ENCODE assay signal across 8 cellular contexts in genomic region chr6:87408721-87409155, GRCh38. TPM values are rescaled to one million over a fixed set of nuclear protein-coding genes. Genes with fewer than 3 reads are reported as not detected.
DNase-seq lines count a peak whose midpoint lies in the region; ATAC-seq and TF ChIP-seq lines count a peak whose summit lies in the region.

No MANE protein-coding gene starts in this region.

- ATAC-seq in GM19328 (IDR thresholded peaks at IDR 0.05; ENCODE audit: unreplicated experiment) (peak; percentile 2), gastrocnemius medialis (peak in 1 of 2 donors; percentile 57), HG02870 (IDR thresholded peaks at IDR 0.05; ENCODE audit: unreplicated experiment) (no peak), HG02970 (IDR thresholded peaks at IDR 0.05; ENCODE audit: low FRiP score, unreplicated experiment) (no peak)

- H3K9me3 ChIP-seq in esophagus squamous epithelium (no peaks in the 10 kb centered on the region), gastrocnemius medialis (no peaks in the 10 kb centered on the region)

- H3K27me3 ChIP-seq in esophagus squamous epithelium (no peaks in the 10 kb centered on the region), gastrocnemius medialis (no peaks in the 10 kb centered on the region)

- 34 to 44% methylated on average over 5 of the region's 5 CpGs for WGBS in esophagus squamous epithelium, 2 donors

- H3K4me1 ChIP-seq in esophagus squamous epithelium, result peaks cover 0 to 13% (median 2%) of the 10 kb centered on the region in 3 donors
- H3K4me1 ChIP-seq in gastrocnemius medialis, result peaks cover 3 to 9% of the 10 kb centered on the region in 2 donors

- peak; percentile 81 for DNase-seq in OCI-M2 (lab: John Stamatoyannopoulos, UW; ENCODE audit: unreplicated experiment)
- no peak for DNase-seq in esophagus squamous epithelium (lab: John Stamatoyannopoulos, UW)
- DNase-seq in gastrocnemius medialis, result no peak
- DNase-seq in NCI-H226, result no peak
- no peak for DNase-seq in activated CD8-positive, alpha-beta memory T cell treated with anti-CD3 and anti-CD28 coated beads, Interleukin-2, amount 50 U/mL, for 4 hours

- intact Hi-C loops in esophagus squamous epithelium (cut with DNase I), result no loop called here
- intact Hi-C loops in gastrocnemius medialis (cut with DNase I; ENCODE audit: low total_unique reads), result loop anchor here (1.0 to 10.0 kb wide), 4 partner anchors 64 to 256 kb away; partner anchors contain the start of genes RARS2, SLC35A1 and SMIM8

- H3K27ac ChIP-seq in esophagus squamous epithelium (peak overlapping the region; percentile 55 to 85 (median 82)), gastrocnemius medialis (peak overlapping the region; percentile 72 to 89 (median 78))

- TF ChIP-seq POLR2A in esophagus squamous epithelium (IDR thresholded peaks at IDR 0.05), result no peak
- no peak for TF ChIP-seq POLR2A in gastrocnemius medialis (IDR thresholded peaks at IDR 0.05)

- TF ChIP-seq CTCF in esophagus squamous epithelium (IDR thresholded peaks at IDR 0.05), result no peak
- no peak for TF ChIP-seq CTCF in gastrocnemius medialis (IDR thresholded peaks at IDR 0.05 in 4 of 5, conservative IDR thresholded peaks at IDR 0.05 in 1 of 5)

- H3K4me3 ChIP-seq in esophagus squamous epithelium (peak overlapping the region; percentile 71 to 98 (median 82)), gastrocnemius medialis (peak overlapping the region; percentile 72 to 98 (median 96))

- in situ Hi-C loops in gastrocnemius medialis (cut with MboI; ENCODE audit: low sequenced_read_pairs in 4 of 4), result no loop called here

- H3K36me3 ChIP-seq in esophagus squamous epithelium (no peaks in the 10 kb centered on the region), gastrocnemius medialis (no peaks in the 10 kb centered on the region)

RNA-seq across cellular contexts. Expression of gene CFAP206, which starts 1.0 kb away (rescaled TPM):
- total RNA-seq in esophagus squamous epithelium, result under 1 TPM in 1 of 4 donors, not detected in 3; 0.26 TPM
- 1 to 10 TPM in 1 of 4 donors, under 1 TPM in 1, not detected in 2; 0.20 to 1.6 TPM for total RNA-seq in gastrocnemius medialis
